Comparison of ENCODE assay signal across 8 cellular contexts in genomic region chr3:115040673-115041286, GRCh38.
DNase-seq lines count a peak whose midpoint lies in the region; ATAC-seq lines count a peak whose summit lies in the region.

No MANE protein-coding gene starts in this region.

- DNase-seq in COLO829 (ENCODE audit: low spot score) (peak; percentile 60), NCI-H2171 (lab: John Stamatoyannopoulos, UW) (peak; percentile 26), activated T-cell treated with anti-CD3 and anti-CD28 coated beads for 4 hours (peak; percentile 18), glomerular visceral epithelial cell (ENCODE audit: extremely low spot score) (peak; percentile 41), smooth muscle cell of the brain vasculature (ENCODE audit: low read depth, low spot score) (peak; percentile 33)

- ATAC-seq in GM19455 (IDR thresholded peaks at IDR 0.05; ENCODE audit: unreplicated experiment) (peak; percentile 53), HG02970 (IDR thresholded peaks at IDR 0.05; ENCODE audit: low FRiP score, unreplicated experiment) (no peak), HG02571 (IDR thresholded peaks at IDR 0.05; ENCODE audit: unreplicated experiment) (no peak)
